In genomic region chr2:203579730-203580129, GRCh38 we compare ENCODE assay signal across 14 cellular contexts. TPM values are rescaled to one million over a fixed set of nuclear protein-coding genes. Genes with fewer than 3 reads are reported as not detected.
DNase-seq lines count a peak whose midpoint lies in the region; ATAC-seq and TF ChIP-seq lines count a peak whose summit lies in the region.
"Had no signal": no experiment of that assay in that cellular context is flagged by ENCODE, and none has a peak within 500 bp of the region (broad histone marks: within the 10 kb centered on the region; RNA-seq: fewer than 3 reads in every experiment).

No MANE protein-coding gene starts in this region.

- H3K27me3 Mint-ChIP-seq in natural killer cell treated with Interleukin-12 subunit alpha and Interleukin-12 subunit beta and Interleukin-15 and Interleukin-18, amount 100 ng/mL, for 72 hours: peaks cover 16 to 23% of the 10 kb centered on the region in 2 donors
- H3K27me3 Mint-ChIP-seq in natural killer cell (ENCODE audit: low read depth in 2 of 2) (peaks cover 7 to 12% of the 10 kb centered on the region in 2 donors), nephron (ENCODE audit: low read depth) (no peaks in the 10 kb centered on the region)

- H3K36me3 Mint-ChIP-seq in natural killer cell treated with Interleukin-12 subunit alpha and Interleukin-12 subunit beta and Interleukin-15 and Interleukin-18, amount 100 ng/mL, for 72 hours: peaks cover 6% of the 10 kb centered on the region
- H3K36me3 Mint-ChIP-seq in natural killer cell (no peaks in the 10 kb centered on the region), nephron (ENCODE audit: low read depth) (no peaks in the 10 kb centered on the region)
- H3K36me3 Mint-ChIP-seq: activated naive CD8-positive, alpha-beta T cell treated with anti-CD3 and anti-CD28 coated beads, Interleukin-2, amount 10 ng/mL, durations not matched to agents 7 days and 5 days had no signal

- peak overlapping the region; percentile 29 for H3K27ac Mint-ChIP-seq in natural killer cell treated with Interleukin-12 subunit alpha and Interleukin-12 subunit beta and Interleukin-15 and Interleukin-18, amount 100 ng/mL, for 72 hours
- H3K27ac Mint-ChIP-seq in natural killer cell: no peak overlapping the region
- H3K27ac Mint-ChIP-seq in nephron: peak overlapping the region; percentile 71 to 91 (median 90)
- H3K27ac Mint-ChIP-seq: activated naive CD8-positive, alpha-beta T cell treated with anti-CD3 and anti-CD28 coated beads, Interleukin-2, amount 10 ng/mL, durations not matched to agents 7 days and 5 days; dendritic cell treated with granulocyte-macrophage colony-stimulating factor and Interleukin-4, amounts not matched to agents 40 ng/mL and 50 ng/mL, for 4 days had no signal

- no peaks in the 10 kb centered on the region for H3K9me3 Mint-ChIP-seq in natural killer cell treated with Interleukin-12 subunit alpha and Interleukin-12 subunit beta and Interleukin-15 and Interleukin-18, amount 100 ng/mL, for 72 hours
- H3K9me3 Mint-ChIP-seq in natural killer cell (no peaks in the 10 kb centered on the region), nephron (no peaks in the 10 kb centered on the region)
- H3K9me3 Mint-ChIP-seq: dendritic cell treated with granulocyte-macrophage colony-stimulating factor and Interleukin-4, amounts not matched to agents 40 ng/mL and 50 ng/mL, for 4 days had no signal

- TF ChIP-seq CTCF in natural killer cell (IDR thresholded peaks at IDR 0.05): no peak
- no peak for TF ChIP-seq CTCF in body of pancreas (IDR thresholded peaks at IDR 0.05)
- TF ChIP-seq CTCF in nephron (IDR thresholded peaks at IDR 0.05; ENCODE audit: unreplicated experiment in 3 of 3): no peak
- no peak for TF ChIP-seq CTCF in ovary (IDR thresholded peaks at IDR 0.05)

- no peak for TF ChIP-seq EP300 in ovary (IDR thresholded peaks at IDR 0.05)

- H3K4me3 ChIP-seq in body of pancreas (no peak overlapping the region), ovary (no peak overlapping the region)
- H3K4me3 ChIP-seq: testis had no signal

- no peak for ATAC-seq in natural killer cell treated with Interleukin-12 subunit alpha and Interleukin-12 subunit beta and Interleukin-15 and Interleukin-18, amount 100 ng/mL, for 72 hours
- ATAC-seq in natural killer cell: no peak
- ATAC-seq in body of pancreas: no peak
- no peak for ATAC-seq in GM21576 (IDR thresholded peaks at IDR 0.05; ENCODE audit: unreplicated experiment)
- ATAC-seq in HG03432 (IDR thresholded peaks at IDR 0.05; ENCODE audit: unreplicated experiment): no peak

- H3K4me1 ChIP-seq in body of pancreas: peaks cover 49% of the 10 kb centered on the region
- H3K4me1 ChIP-seq in ovary (ENCODE audit: insufficient read depth): peaks cover 1% of the 10 kb centered on the region
- H3K4me1 ChIP-seq: testis had no signal

- H3K9me3 ChIP-seq in body of pancreas: no peaks in the 10 kb centered on the region
- H3K9me3 ChIP-seq in ovary: no peaks in the 10 kb centered on the region
- H3K9me3 ChIP-seq: testis had no signal

- H3K27ac ChIP-seq in body of pancreas: peak overlapping the region; percentile 70 to 91 (median 76)
- H3K27ac ChIP-seq in caudate nucleus (ENCODE audit: low read depth, low read length): no peak overlapping the region
- H3K27ac ChIP-seq in ovary: no peak overlapping the region
- H3K27ac ChIP-seq: testis had no signal

- DNase-seq in natural killer cell treated with Interleukin-12 subunit alpha and Interleukin-12 subunit beta and Interleukin-15 and Interleukin-18, amount 100 ng/mL, for 72 hours (ENCODE audit: low spot score): no peak
- DNase-seq in natural killer cell (no peak), body of pancreas (peak in 1 of 4 donors; percentile 10), caudate nucleus (lab: John Stamatoyannopoulos, UW) (no peak), ovary (no peak)
- DNase-seq: activated naive CD8-positive, alpha-beta T cell treated with anti-CD3 and anti-CD28 coated beads, Interleukin-2, amount 10 ng/mL, durations not matched to agents 7 days and 5 days; NCI-H1417 treated with DMSO at 0.1 percent for 48 hours; posterior cingulate gyrus; SW 1271; testis had no signal

- H3K36me3 ChIP-seq in body of pancreas (replicated peaks in 1 of 2; ENCODE audit: insufficient read depth in 1 of 2, low read depth in 2 of 2) (no peaks in the 10 kb centered on the region), ovary (no peaks in the 10 kb centered on the region)

- intact Hi-C loops in natural killer cell (cut with micrococcal nuclease): no loop called here
- intact Hi-C loops in body of pancreas (cut with DNase I): no loop called here
- intact Hi-C loops in ovary (cut with DNase I): no loop called here

- 43 to 52% methylated on average over 2 of the region's 2 CpGs for WGBS in body of pancreas, 2 donors
- WGBS in ovary, 3 donors: 95 to 97% (median 96%) methylated on average over 2 of the region's 2 CpGs

- H3K27me3 ChIP-seq in body of pancreas (no peaks in the 10 kb centered on the region), ovary (no peaks in the 10 kb centered on the region)
- H3K27me3 ChIP-seq: testis had no signal

- peaks cover 12 to 18% of the 10 kb centered on the region in 2 donors for H3K4me1 Mint-ChIP-seq in natural killer cell treated with Interleukin-12 subunit alpha and Interleukin-12 subunit beta and Interleukin-15 and Interleukin-18, amount 100 ng/mL, for 72 hours (ENCODE audit: low read depth in 2 of 2)
- H3K4me1 Mint-ChIP-seq in natural killer cell (peaks cover 0 to 12% of the 10 kb centered on the region in 2 donors), nephron (peaks cover 50% of the 10 kb centered on the region)

- H3K4me3 Mint-ChIP-seq in natural killer cell treated with Interleukin-12 subunit alpha and Interleukin-12 subunit beta and Interleukin-15 and Interleukin-18, amount 100 ng/mL, for 72 hours: peak overlapping the region; percentile 47
- H3K4me3 Mint-ChIP-seq in natural killer cell: no peak overlapping the region
- no peak overlapping the region for H3K4me3 Mint-ChIP-seq in nephron
- H3K4me3 Mint-ChIP-seq: activated naive CD8-positive, alpha-beta T cell treated with anti-CD3 and anti-CD28 coated beads, Interleukin-2, amount 10 ng/mL, durations not matched to agents 7 days and 5 days; dendritic cell treated with granulocyte-macrophage colony-stimulating factor and Interleukin-4, amounts not matched to agents 40 ng/mL and 50 ng/mL, for 4 days had no signal

- TF ChIP-seq POLR2A in body of pancreas (IDR thresholded peaks at IDR 0.05) (no peak), ovary (IDR thresholded peaks at IDR 0.05) (no peak)

RNA-seq across cellular contexts. Expression of gene RAPH1, which starts 44.6 kb away (rescaled TPM):
- 1 to 10 TPM in 1 of 2 donors, under 1 TPM in 1; 0.92 to 1.0 TPM for total RNA-seq in natural killer cell treated with Interleukin-12 subunit alpha and Interleukin-12 subunit beta and Interleukin-15 and Interleukin-18, amount 100 ng/mL, for 72 hours
- total RNA-seq in natural killer cell (1 to 10 TPM in 2 of 3 donors, under 1 TPM in 1; 0.34 to 3.6 (median 1.5) TPM), body of pancreas (10 to 100 TPM; 11.9 TPM), ovary (10 to 100 TPM in 5 of 7 donors, 1 to 10 TPM in 2; 6.8 to 23.5 (median 10.5) TPM)
- 10 to 100 TPM in 1 of 2 donors, 1 to 10 TPM in 1; 2.7 to 13.6 TPM for polyA plus RNA-seq in ovary

Comparison
In these comparisons a context has a peak if more than half of its experiments do, and no peak if none do; other contexts are left out.
1. H3K27ac Mint-ChIP-seq: peak in natural killer cell treated with Interleukin-12 subunit alpha and Interleukin-12 subunit beta and Interleukin-15 and Interleukin-18, amount 100 ng/mL, for 72 hours (2 of 2) and nephron (3 of 3); none in natural killer cell (0 of 2).
2. H3K27ac ChIP-seq: peak in body of pancreas (4 of 4); none in caudate nucleus (single experiment) and ovary (0 of 2).